11 cellular contexts compared by ENCODE assay signal in genomic region chr12:91367234-91367849, GRCh38.
A peak's percentile ranks its signal among the peaks of the same experiment; 100 is the strongest.
DNase-seq lines count a peak whose midpoint lies in the region; ATAC-seq and TF ChIP-seq lines count a peak whose summit lies in the region.
"Had no signal": no experiment of that assay in that cellular context is flagged by ENCODE, and none has a peak within 500 bp of the region (broad histone marks: within the 10 kb centered on the region; RNA-seq: fewer than 3 reads in every experiment).

No MANE protein-coding gene starts in this region.

- BruUV-seq in MCF 10A (replicated peaks; lab: Mats Ljungman, UMichigan), result no TSS peak

- ATAC-seq in upper lobe of right lung (no peak), GM21447 (IDR thresholded peaks at IDR 0.05; ENCODE audit: unreplicated experiment) (no peak)
- no peak for ATAC-seq in effector memory CD8-positive, alpha-beta T cell (replicated peaks)

- H3K9me3 Mint-ChIP-seq in MCF 10A (ENCODE audit: unreplicated experiment), result no peaks in the 10 kb centered on the region
- H3K9me3 Mint-ChIP-seq in effector memory CD8-positive, alpha-beta T cell, result no peaks in the 10 kb centered on the region
- H3K9me3 Mint-ChIP-seq: IgD-negative memory B cell had no signal

- no peaks in the 10 kb centered on the region for H3K27me3 Mint-ChIP-seq in MCF 10A (ENCODE audit: insufficient read depth, unreplicated experiment)
- peaks cover 13 to 40% of the 10 kb centered on the region in 2 donors for H3K27me3 Mint-ChIP-seq in effector memory CD8-positive, alpha-beta T cell

- no peaks in the 10 kb centered on the region for H3K36me3 Mint-ChIP-seq in MCF 10A (ENCODE audit: insufficient read depth, unreplicated experiment)
- H3K36me3 Mint-ChIP-seq in effector memory CD8-positive, alpha-beta T cell (ENCODE audit: insufficient read depth), result no peaks in the 10 kb centered on the region
- H3K36me3 Mint-ChIP-seq: IgD-negative memory B cell had no signal

- no peak overlapping the region for H3K27ac Mint-ChIP-seq in MCF 10A (ENCODE audit: low read depth, unreplicated experiment)
- no peak overlapping the region for H3K27ac Mint-ChIP-seq in effector memory CD8-positive, alpha-beta T cell
- H3K27ac Mint-ChIP-seq: IgD-negative memory B cell had no signal

- H3K9me3 ChIP-seq in breast epithelium (no peaks in the 10 kb centered on the region), upper lobe of right lung (no peaks in the 10 kb centered on the region)

- no peak overlapping the region for H3K4me3 Mint-ChIP-seq in MCF 10A (ENCODE audit: unreplicated experiment)
- no peak overlapping the region for H3K4me3 Mint-ChIP-seq in effector memory CD8-positive, alpha-beta T cell
- H3K4me3 Mint-ChIP-seq: IgD-negative memory B cell had no signal

- TF ChIP-seq CTCF in MCF 10A (IDR thresholded peaks at IDR 0.05; ENCODE audit: unreplicated experiment) (peak; percentile 50), breast epithelium (IDR thresholded peaks at IDR 0.05) (no peak), upper lobe of right lung (IDR thresholded peaks at IDR 0.05) (peak; percentile 44)

- DNase-seq in MCF 10A (ENCODE audit: unreplicated experiment) (peak; percentile 38), breast epithelium (ENCODE audit: low spot score in 2 of 2) (no peak), NCI-H69 (lab: John Stamatoyannopoulos, UW) (peak; percentile 42), fibroblast of peridontal ligament (ENCODE audit: extremely low read depth) (peak; percentile 54), upper lobe of right lung (no peak)
- DNase-seq in effector memory CD8-positive, alpha-beta T cell, result no peak
- DNase-seq in effector CD4-positive, alpha-beta T cell, result no peak
- DNase-seq: activated T-cell treated with anti-CD3 and anti-CD28 coated beads, Interleukin-2, amount 50 U/mL, for 48 hours had no signal

- H3K27me3 ChIP-seq in breast epithelium, result no peaks in the 10 kb centered on the region
- no peaks in the 10 kb centered on the region for H3K27me3 ChIP-seq in upper lobe of right lung

- CTCF ChIA-PET in MCF 10A (lab: Yijun Ruan, JAX), result interaction anchor here (0.6 to 4.1 kb wide), 6 partner anchors 15 to 1767 kb away, joined by 3 to 15 read pairs (median 3); no protein-coding TSS in a partner anchor

- H3K36me3 ChIP-seq in breast epithelium (no peaks in the 10 kb centered on the region), upper lobe of right lung (no peaks in the 10 kb centered on the region)

- no peaks in the 10 kb centered on the region for H3K4me1 ChIP-seq in breast epithelium
- H3K4me1 ChIP-seq in upper lobe of right lung, result no peaks in the 10 kb centered on the region

- intact Hi-C loops in MCF 10A (cut with micrococcal nuclease), result no loop called here
- intact Hi-C loops in breast epithelium (cut with DNase I; ENCODE audit: low total_unique reads), result no loop called here
- intact Hi-C loops in upper lobe of right lung (cut with DNase I), result no loop called here

- POLR2A ChIA-PET in MCF 10A (lab: Yijun Ruan, JAX), result interaction anchor here (0.5 to 0.6 kb wide), 2 partner anchors 252 to 615 kb away, joined by 3 read pairs; no protein-coding TSS in a partner anchor

- H3K4me1 Mint-ChIP-seq in MCF 10A (ENCODE audit: insufficient read depth, unreplicated experiment), result peaks cover under 1% of the 10 kb centered on the region
- peaks cover 2 to 7% of the 10 kb centered on the region in 2 donors for H3K4me1 Mint-ChIP-seq in effector memory CD8-positive, alpha-beta T cell (ENCODE audit: low read depth in 2 of 2)

- H3K27ac ChIP-seq in breast epithelium (no peak overlapping the region), upper lobe of right lung (no peak overlapping the region)

- no peak for TF ChIP-seq POLR2A in breast epithelium (IDR thresholded peaks at IDR 0.05)

- no peak overlapping the region for H3K4me3 ChIP-seq in breast epithelium
- H3K4me3 ChIP-seq in upper lobe of right lung, result no peak overlapping the region
- H3K4me3 ChIP-seq: lung had no signal

Comparison
In these comparisons a context has a peak if more than half of its experiments do, and no peak if none do; other contexts are left out.
1. DNase-seq: peak in MCF 10A (single experiment), NCI-H69 (single experiment) and fibroblast of peridontal ligament (single experiment); none in breast epithelium (0 of 2), upper lobe of right lung (single experiment), effector memory CD8-positive, alpha-beta T cell (0 of 3) and effector CD4-positive, alpha-beta T cell (single experiment).
2. CTCF ChIP-seq: peak in MCF 10A (single experiment) and upper lobe of right lung (single experiment); none in breast epithelium (0 of 3).